In the genomic region with DNA sequence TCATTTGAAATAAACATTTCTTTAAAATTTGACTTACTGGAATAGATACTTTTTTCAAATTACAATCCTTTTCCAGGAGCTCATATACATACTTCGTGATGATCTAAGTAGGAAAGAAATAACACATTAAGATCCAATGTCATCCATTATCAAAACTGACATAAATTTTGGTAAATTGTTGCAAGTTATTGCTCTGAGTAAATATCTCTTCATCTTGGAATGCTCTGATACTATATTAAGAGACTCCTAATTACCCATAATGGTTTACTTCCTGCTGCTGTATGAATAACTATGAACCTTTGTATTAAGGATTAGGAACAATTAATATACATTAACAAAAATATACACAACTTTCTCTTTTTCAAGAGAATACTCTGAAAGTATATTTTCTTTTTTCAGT, we compare ENCODE assay signal across 19 cellular contexts.
A peak's percentile ranks its signal among the peaks of the same experiment; 100 is the strongest.
DNase-seq lines count a peak whose midpoint lies in the region; ATAC-seq and TF ChIP-seq lines count a peak whose summit lies in the region.
"Had no signal": no experiment of that assay in that cellular context is flagged by ENCODE, and none has a peak within 500 bp of the region (broad histone marks: within the 10 kb centered on the region; RNA-seq: fewer than 3 reads in every experiment).

No MANE protein-coding gene starts in this region.

- H3K9me2 ChIP-seq in GM23338 (ENCODE audit: insufficient read depth) = no peaks in the 10 kb centered on the region

- H3K4me1 Mint-ChIP-seq in GM23338 = peaks cover 21% of the 10 kb centered on the region; the same call in 2 of the 3 replicates
- H3K4me1 Mint-ChIP-seq: B cell had no signal

- H3K4me3 Mint-ChIP-seq in GM23338 = no peak overlapping the region
- H3K4me3 Mint-ChIP-seq: B cell; CD4-positive, alpha-beta T cell; CD8-positive, alpha-beta T cell had no signal

- no peaks in the 10 kb centered on the region for H3F3A ChIP-seq in GM23338 (replicated peaks; ENCODE audit: low read depth)

- peak; percentile 55 for DNase-seq in EH (ENCODE audit: low read depth)
- DNase-seq in GM23338 (ENCODE audit: low spot score) = no peak
- peak; percentile 31 for DNase-seq in NCI-H69 (lab: John Stamatoyannopoulos, UW)
- no peak for DNase-seq in 8988T
- DNase-seq: AML-193; Caco-2; Calu3; CD4-positive, alpha-beta T cell; CD8-positive, alpha-beta T cell; DMS79 treated with DMSO at 0.1 percent for 48 hours; EL; GDM1 had no signal

- H3K4me1 ChIP-seq in GM23338 (ENCODE audit: insufficient read depth) = peaks cover 18% of the 10 kb centered on the region
- H3K4me1 ChIP-seq: A549, Caco-2 had no signal

- no peak overlapping the region for H3K4me3 ChIP-seq in GM23338
- H3K4me3 ChIP-seq: A549; BLaER1 treated with 17β-estradiol and CSF1 and Interleukin-3, amounts not matched to agents 10 nM and 100 nM; GM12878 had no signal

- H3K4me2 ChIP-seq in GM23338 = 0 out of 2 replicates have a peak overlapping the region, but pooled peaks have one; percentile 33
- H3K4me2 ChIP-seq: A549 had no signal

- TF ChIP-seq CTCF in GM23338 (conservative IDR thresholded peaks at IDR 0.05; ENCODE audit: low read depth in 2 of 2) = no peak

- H3K36me3 Mint-ChIP-seq in GM23338 (ENCODE audit: low read depth) = no peaks in the 10 kb centered on the region

- no peak overlapping the region for H3K27ac ChIP-seq in GM23338 (ENCODE audit: low read depth)
- H3K27ac ChIP-seq: A549; BLaER1 treated with 17β-estradiol and CSF1 and Interleukin-3, amounts not matched to agents 10 nM and 100 nM; C4-2B had no signal

- no peaks in the 10 kb centered on the region for H3K27me3 Mint-ChIP-seq in GM23338 (ENCODE audit: insufficient read depth, low read depth, poor library complexity)
- H3K27me3 Mint-ChIP-seq: B cell; CD4-positive, alpha-beta T cell had no signal

- no peaks in the 10 kb centered on the region for H3K9me3 Mint-ChIP-seq in GM23338
- H3K9me3 Mint-ChIP-seq: CD4-positive, alpha-beta T cell had no signal

- no peaks in the 10 kb centered on the region for H3K36me3 ChIP-seq in GM23338 (ENCODE audit: insufficient read depth)
- H3K36me3 ChIP-seq: BLaER1 treated with 17β-estradiol and CSF1 and Interleukin-3, amounts not matched to agents 10 nM and 100 nM had no signal

- H3K27ac Mint-ChIP-seq in GM23338 = no peak overlapping the region
- H3K27ac Mint-ChIP-seq: B cell; CD4-positive, alpha-beta T cell; CD8-positive, alpha-beta T cell had no signal

- no peaks in the 10 kb centered on the region for H3K79me2 ChIP-seq in GM23338 (replicated peaks; ENCODE audit: insufficient read depth)

- H4K20me1 ChIP-seq in GM23338 (replicated peaks; ENCODE audit: insufficient read depth) = no peaks in the 10 kb centered on the region
- H4K20me1 ChIP-seq: BLaER1 treated with 17β-estradiol and CSF1 and Interleukin-3, amounts not matched to agents 10 nM and 100 nM had no signal

- no peak overlapping the region for H2AFZ ChIP-seq in GM23338

- no peak for ATAC-seq in GM23338
- no peak for ATAC-seq in HG03280 (IDR thresholded peaks at IDR 0.05; ENCODE audit: unreplicated experiment)
- no peak for ATAC-seq in GM21515 (IDR thresholded peaks at IDR 0.05; ENCODE audit: unreplicated experiment)
- ATAC-seq: A549; CD8-positive, alpha-beta T cell; GM12878 had no signal

- peaks cover 9% of the 10 kb centered on the region; the same call in 1 of the 2 replicates for H3K27me3 ChIP-seq in GM23338 (ENCODE audit: insufficient read depth)
- H3K27me3 ChIP-seq: BLaER1 treated with 17β-estradiol and CSF1 and Interleukin-3, amounts not matched to agents 10 nM and 100 nM had no signal

TF ChIP-seq in GM23338, 12 proteins besides CTCF, POLR2A, EP300 and RAD21 (continues in another document):
- TF ChIP-seq, protein P1, sequence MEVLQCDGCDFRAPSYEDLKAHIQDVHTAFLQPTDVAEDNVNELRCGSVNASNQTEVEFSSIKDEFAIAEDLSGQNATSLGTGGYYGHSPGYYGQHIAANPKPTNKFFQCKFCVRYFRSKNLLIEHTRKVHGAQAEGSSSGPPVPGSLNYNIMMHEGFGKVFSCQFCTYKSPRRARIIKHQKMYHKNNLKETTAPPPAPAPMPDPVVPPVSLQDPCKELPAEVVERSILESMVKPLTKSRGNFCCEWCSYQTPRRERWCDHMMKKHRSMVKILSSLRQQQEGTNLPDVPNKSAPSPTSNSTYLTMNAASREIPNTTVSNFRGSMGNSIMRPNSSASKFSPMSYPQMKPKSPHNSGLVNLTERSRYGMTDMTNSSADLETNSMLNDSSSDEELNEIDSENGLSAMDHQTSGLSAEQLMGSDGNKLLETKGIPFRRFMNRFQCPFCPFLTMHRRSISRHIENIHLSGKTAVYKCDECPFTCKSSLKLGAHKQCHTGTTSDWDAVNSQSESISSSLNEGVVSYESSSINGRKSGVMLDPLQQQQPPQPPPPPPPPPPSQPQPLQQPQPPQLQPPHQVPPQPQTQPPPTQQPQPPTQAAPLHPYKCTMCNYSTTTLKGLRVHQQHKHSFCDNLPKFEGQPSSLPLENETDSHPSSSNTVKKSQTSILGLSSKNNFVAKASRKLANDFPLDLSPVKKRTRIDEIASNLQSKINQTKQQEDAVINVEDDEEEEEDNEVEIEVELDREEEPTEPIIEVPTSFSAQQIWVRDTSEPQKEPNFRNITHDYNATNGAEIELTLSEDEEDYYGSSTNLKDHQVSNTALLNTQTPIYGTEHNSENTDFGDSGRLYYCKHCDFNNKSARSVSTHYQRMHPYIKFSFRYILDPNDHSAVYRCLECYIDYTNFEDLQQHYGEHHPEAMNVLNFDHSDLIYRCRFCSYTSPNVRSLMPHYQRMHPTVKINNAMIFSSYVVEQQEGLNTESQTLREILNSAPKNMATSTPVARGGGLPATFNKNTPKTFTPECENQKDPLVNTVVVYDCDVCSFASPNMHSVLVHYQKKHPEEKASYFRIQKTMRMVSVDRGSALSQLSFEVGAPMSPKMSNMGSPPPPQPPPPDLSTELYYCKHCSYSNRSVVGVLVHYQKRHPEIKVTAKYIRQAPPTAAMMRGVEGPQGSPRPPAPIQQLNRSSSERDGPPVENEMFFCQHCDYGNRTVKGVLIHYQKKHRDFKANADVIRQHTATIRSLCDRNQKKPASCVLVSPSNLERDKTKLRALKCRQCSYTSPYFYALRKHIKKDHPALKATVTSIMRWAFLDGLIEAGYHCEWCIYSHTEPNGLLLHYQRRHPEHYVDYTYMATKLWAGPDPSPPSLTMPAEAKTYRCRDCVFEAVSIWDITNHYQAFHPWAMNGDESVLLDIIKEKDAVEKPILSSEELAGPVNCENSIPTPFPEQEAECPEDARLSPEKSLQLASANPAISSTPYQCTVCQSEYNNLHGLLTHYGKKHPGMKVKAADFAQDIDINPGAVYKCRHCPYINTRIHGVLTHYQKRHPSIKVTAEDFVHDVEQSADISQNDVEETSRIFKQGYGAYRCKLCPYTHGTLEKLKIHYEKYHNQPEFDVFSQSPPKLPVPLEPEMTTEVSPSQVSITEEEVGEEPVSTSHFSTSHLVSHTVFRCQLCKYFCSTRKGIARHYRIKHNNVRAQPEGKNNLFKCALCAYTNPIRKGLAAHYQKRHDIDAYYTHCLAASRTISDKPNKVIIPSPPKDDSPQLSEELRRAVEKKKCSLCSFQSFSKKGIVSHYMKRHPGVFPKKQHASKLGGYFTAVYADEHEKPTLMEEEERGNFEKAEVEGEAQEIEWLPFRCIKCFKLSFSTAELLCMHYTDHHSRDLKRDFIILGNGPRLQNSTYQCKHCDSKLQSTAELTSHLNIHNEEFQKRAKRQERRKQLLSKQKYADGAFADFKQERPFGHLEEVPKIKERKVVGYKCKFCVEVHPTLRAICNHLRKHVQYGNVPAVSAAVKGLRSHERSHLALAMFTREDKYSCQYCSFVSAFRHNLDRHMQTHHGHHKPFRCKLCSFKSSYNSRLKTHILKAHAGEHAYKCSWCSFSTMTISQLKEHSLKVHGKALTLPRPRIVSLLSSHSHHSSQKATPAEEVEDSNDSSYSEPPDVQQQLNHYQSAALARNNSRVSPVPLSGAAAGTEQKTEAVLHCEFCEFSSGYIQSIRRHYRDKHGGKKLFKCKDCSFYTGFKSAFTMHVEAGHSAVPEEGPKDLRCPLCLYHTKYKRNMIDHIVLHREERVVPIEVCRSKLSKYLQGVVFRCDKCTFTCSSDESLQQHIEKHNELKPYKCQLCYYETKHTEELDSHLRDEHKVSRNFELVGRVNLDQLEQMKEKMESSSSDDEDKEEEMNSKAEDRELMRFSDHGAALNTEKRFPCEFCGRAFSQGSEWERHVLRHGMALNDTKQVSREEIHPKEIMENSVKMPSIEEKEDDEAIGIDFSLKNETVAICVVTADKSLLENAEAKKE (CRISPR knock-in tag; IDR thresholded peaks at IDR 0.05) = no peak
- TF ChIP-seq ZNF114 (CRISPR knock-in tag; IDR thresholded peaks at IDR 0.05) (no peak), POLR2AphosphoS5 (IDR thresholded peaks at IDR 0.05; ENCODE audit: low read depth) (no peak), ETS1 (IDR thresholded peaks at IDR 0.05) (no peak)

Comparison
In these comparisons a context has a peak if more than half of its experiments do, and no peak if none do; other contexts are left out.
1. DNase-seq: peak in EH (single experiment) and NCI-H69 (single experiment); none in GM23338 (single experiment) and 8988T (single experiment).